Comparison of ENCODE assay signal across 14 cellular contexts in genomic region chr2:189933911-189934399, GRCh38.
DNase-seq lines count a peak whose midpoint lies in the region; ATAC-seq and TF ChIP-seq lines count a peak whose summit lies in the region.
"Had no signal": no experiment of that assay in that cellular context is flagged by ENCODE, and none has a peak within 500 bp of the region (broad histone marks: within the 10 kb centered on the region; RNA-seq: fewer than 3 reads in every experiment).

No MANE protein-coding gene starts in this region.

- H3K27ac ChIP-seq in MM.1S (ENCODE audit: low read length) (no peak overlapping the region), mesenchymal stem cell (ENCODE audit: low read length, poor library complexity, severe bottlenecking) (peak overlapping the region; percentile 87), Peyer's patch (no peak overlapping the region), tibial nerve (no peak overlapping the region)
- H3K27ac ChIP-seq: ascending aorta, esophagus muscularis mucosa had no signal

- DNase-seq in BJ (ENCODE audit: low read depth) (peak; percentile 79), MM.1S (no peak), choroid plexus epithelial cell (ENCODE audit: low read depth) (peak; percentile 91), mesenchymal stem cell (peak; percentile 51), HuH-7 (ENCODE audit: low spot score) (no peak), Peyer's patch (no peak), tibial nerve (ENCODE audit: low spot score in 2 of 2) (no peak)
- DNase-seq: CD4-positive, alpha-beta memory T cell; H7; left cardiac atrium; stimulated activated CD4-positive, alpha-beta T cell treated with anti-CD3 and anti-CD28 coated beads, Interleukin-12 subunit alpha, Interleukin-12 subunit beta, amount 100 ng/mL, for 4 hours had no signal

- H3K36me3 ChIP-seq in BJ (ENCODE audit: control insufficient read depth, insufficient read depth, low read length) (no peaks in the 10 kb centered on the region), MM.1S (replicated peaks; ENCODE audit: insufficient read depth, low read length) (no peaks in the 10 kb centered on the region), mesenchymal stem cell (ENCODE audit: control insufficient read depth in 1 of 2, insufficient read depth in 2 of 2, low read depth in 1 of 2, low read length in 2 of 2) (no peaks in the 10 kb centered on the region), Peyer's patch (no peaks in the 10 kb centered on the region), tibial nerve (no peaks in the 10 kb centered on the region)
- H3K36me3 ChIP-seq: ascending aorta, esophagus muscularis mucosa had no signal

- H3K4me2 ChIP-seq in MM.1S (ENCODE audit: low read depth, low read length) (peak overlapping the region; percentile 37; the same call in 1 of the 2 replicates), mesenchymal stem cell (ENCODE audit: low read length, poor library complexity, severe bottlenecking) (no peak overlapping the region)

- H3K9ac ChIP-seq in MM.1S (ENCODE audit: low read length) (no peak overlapping the region), mesenchymal stem cell (ENCODE audit: low read length) (no peak overlapping the region)

- no peak overlapping the region for H3K23ac ChIP-seq in mesenchymal stem cell (ENCODE audit: low read length in 2 of 2)

- no peak overlapping the region for H2BK120ac ChIP-seq in mesenchymal stem cell (ENCODE audit: low read depth, low read length)

- TF ChIP-seq EP300 in tibial nerve (IDR thresholded peaks at IDR 0.05), result no peak

- POLR2A ChIA-PET in BJ (lab: Charles Lee), result interaction anchor here (0.5 kb wide), 1 partner anchor 1432 kb away, joined by 3 read pairs; no protein-coding TSS in a partner anchor

- no peak overlapping the region for H3K4me3 ChIP-seq in BJ (ENCODE audit: low read depth, low read length)
- no peak overlapping the region for H3K4me3 ChIP-seq in MM.1S (ENCODE audit: low read length)
- no peak overlapping the region for H3K4me3 ChIP-seq in choroid plexus epithelial cell (ENCODE audit: low read depth, low read length)
- no peak overlapping the region for H3K4me3 ChIP-seq in mesenchymal stem cell (ENCODE audit: insufficient read depth in 1 of 2, low read depth in 1 of 2, low read length in 2 of 2)
- no peak overlapping the region for H3K4me3 ChIP-seq in Peyer's patch
- no peak overlapping the region for H3K4me3 ChIP-seq in tibial nerve
- H3K4me3 ChIP-seq: ascending aorta, esophagus muscularis mucosa had no signal

- H3K9me3 ChIP-seq in MM.1S (replicated peaks; ENCODE audit: insufficient read depth, low read length), result no peaks in the 10 kb centered on the region
- peaks cover 7% of the 10 kb centered on the region for H3K9me3 ChIP-seq in mesenchymal stem cell (ENCODE audit: control insufficient read depth, low read length)
- no peaks in the 10 kb centered on the region for H3K9me3 ChIP-seq in Peyer's patch
- peaks cover 0 to 5% (median 0%) of the 10 kb centered on the region in 4 donors for H3K9me3 ChIP-seq in tibial nerve
- H3K9me3 ChIP-seq: ascending aorta, esophagus muscularis mucosa had no signal

- no peak for ATAC-seq in GM21515 (IDR thresholded peaks at IDR 0.05; ENCODE audit: unreplicated experiment)

- H3F3A ChIP-seq in MM.1S (ENCODE audit: insufficient read depth, low read length), result no peaks in the 10 kb centered on the region

- CTCF ChIA-PET in BJ (lab: Yijun Ruan, JAX), result no interaction called here

- H4K8ac ChIP-seq in mesenchymal stem cell (ENCODE audit: low read length), result no peak overlapping the region

- no peaks in the 10 kb centered on the region for H3K9me2 ChIP-seq in MM.1S (replicated peaks; ENCODE audit: insufficient read depth, low read length)

- TF ChIP-seq POLR2A in Peyer's patch (IDR thresholded peaks at IDR 0.05), result no peak
- TF ChIP-seq POLR2A in tibial nerve (IDR thresholded peaks at IDR 0.05), result no peak

- no peak overlapping the region for H2BK15ac ChIP-seq in mesenchymal stem cell (ENCODE audit: low read depth, poor library complexity, severe bottlenecking)

- H2BK5ac ChIP-seq in mesenchymal stem cell (ENCODE audit: low read depth, low read length, poor library complexity, severe bottlenecking), result no peak overlapping the region

- H2AK5ac ChIP-seq in mesenchymal stem cell (ENCODE audit: low read length, severe bottlenecking), result no peak overlapping the region

- no peaks in the 10 kb centered on the region for H3K79me1 ChIP-seq in mesenchymal stem cell (replicated peaks; ENCODE audit: low read length, poor library complexity, severe bottlenecking)

- H2AFZ ChIP-seq in MM.1S (ENCODE audit: low read length), result no peak overlapping the region
- H2AFZ ChIP-seq in mesenchymal stem cell (ENCODE audit: low read depth, low read length), result no peak overlapping the region

- no peak for TF ChIP-seq CTCF in BJ (IDR thresholded peaks at IDR 0.05; ENCODE audit: insufficient read depth, low read depth, low read length)
- TF ChIP-seq CTCF in MM.1S (IDR thresholded peaks at IDR 0.05; ENCODE audit: low read length), result no peak
- TF ChIP-seq CTCF in choroid plexus epithelial cell (conservative IDR thresholded peaks at IDR 0.05; ENCODE audit: low read depth, low read length), result no peak
- TF ChIP-seq CTCF in Peyer's patch (IDR thresholded peaks at IDR 0.05), result no peak
- no peak for TF ChIP-seq CTCF in tibial nerve (IDR thresholded peaks at IDR 0.05)

- H4K20me1 ChIP-seq in MM.1S (ENCODE audit: insufficient read depth, low read length), result no peaks in the 10 kb centered on the region

- H2BK12ac ChIP-seq in mesenchymal stem cell (ENCODE audit: low read length in 2 of 2), result no peak overlapping the region

- no peaks in the 10 kb centered on the region for H3K27me3 ChIP-seq in BJ (ENCODE audit: control insufficient read depth, insufficient read depth, low read length)
- no peaks in the 10 kb centered on the region for H3K27me3 ChIP-seq in MM.1S (replicated peaks; ENCODE audit: insufficient read depth, low read length)
- no peaks in the 10 kb centered on the region for H3K27me3 ChIP-seq in mesenchymal stem cell (ENCODE audit: control insufficient read depth in 1 of 2, insufficient read depth in 1 of 2, low read length in 2 of 2)
- H3K27me3 ChIP-seq in Peyer's patch, result no peaks in the 10 kb centered on the region
- no peaks in the 10 kb centered on the region for H3K27me3 ChIP-seq in tibial nerve
- H3K27me3 ChIP-seq: ascending aorta, esophagus muscularis mucosa had no signal

- H3K18ac ChIP-seq in mesenchymal stem cell (ENCODE audit: low read depth in 1 of 2, low read length in 2 of 2), result no peak overlapping the region

- no peak overlapping the region for H3K4ac ChIP-seq in mesenchymal stem cell (ENCODE audit: low read depth in 1 of 2, low read length in 2 of 2)

- no peak overlapping the region for H4K91ac ChIP-seq in mesenchymal stem cell (ENCODE audit: low read length)

- no peaks in the 10 kb centered on the region for H3K79me2 ChIP-seq in MM.1S (ENCODE audit: low read length)

- WGBS in mesenchymal stem cell, result no CpG with 5 or more reads among the region's 1 CpG
- WGBS in tibial nerve, 2 donors, result 43 to 47% methylated on average over 1 of the region's 1 CpG

- no peak overlapping the region for H3K14ac ChIP-seq in mesenchymal stem cell (ENCODE audit: low read length in 2 of 2)

- H3K4me1 ChIP-seq in MM.1S (ENCODE audit: low read length), result peaks cover 19% of the 10 kb centered on the region
- peaks cover 2% of the 10 kb centered on the region for H3K4me1 ChIP-seq in mesenchymal stem cell (ENCODE audit: control insufficient read depth, insufficient read depth, low read depth, low read length)
- no peaks in the 10 kb centered on the region for H3K4me1 ChIP-seq in Peyer's patch
- no peaks in the 10 kb centered on the region for H3K4me1 ChIP-seq in tibial nerve
- H3K4me1 ChIP-seq: ascending aorta, esophagus muscularis mucosa had no signal

Comparison
In these comparisons a context has a peak if more than half of its experiments do, and no peak if none do; other contexts are left out.
1. DNase-seq: peak in BJ (single experiment), choroid plexus epithelial cell (single experiment) and mesenchymal stem cell (single experiment); none in MM.1S (single experiment), HuH-7 (single experiment), Peyer's patch (0 of 3) and tibial nerve (0 of 2).